In the genomic region with DNA sequence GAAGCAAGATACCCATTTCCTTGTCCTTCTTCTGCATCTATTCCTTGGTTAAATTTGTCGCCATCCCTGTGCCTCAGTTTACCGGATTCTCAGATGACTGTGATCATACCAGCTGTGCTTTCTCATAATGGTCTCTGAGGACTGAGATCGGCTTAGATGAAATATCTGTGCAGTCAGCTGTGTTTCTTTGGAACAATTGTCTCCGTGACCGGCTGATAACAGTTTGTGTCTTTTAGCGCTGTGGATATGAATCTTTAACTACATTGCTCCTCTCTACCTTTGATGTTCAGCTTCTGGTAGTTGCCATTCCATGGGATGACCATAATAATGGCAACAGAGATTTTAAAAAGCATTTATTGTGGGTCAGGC, we compare ENCODE assay signal across 8 cellular contexts. TPM values are rescaled to one million over a fixed set of nuclear protein-coding genes. Genes with fewer than 3 reads are reported as not detected.
DNase-seq lines count a peak whose midpoint lies in the region; ATAC-seq and TF ChIP-seq lines count a peak whose summit lies in the region.

No MANE protein-coding gene starts in this region.

- H3K36me3 ChIP-seq in HUES48 (ENCODE audit: control insufficient read depth, insufficient read depth, low read length) (peaks cover 8% of the 10 kb centered on the region; the same call in 1 of the 2 replicates), breast epithelium (no peaks in the 10 kb centered on the region)

- DNase-seq in breast epithelium (ENCODE audit: low spot score in 2 of 2) (no peak), UCSD-AML1 (lab: John Stamatoyannopoulos, UW; ENCODE audit: unreplicated experiment) (no peak), G401 (ENCODE audit: low spot score) (no peak)

- no peaks in the 10 kb centered on the region for H3K9me3 ChIP-seq in HUES48 (ENCODE audit: control insufficient read depth, insufficient read depth, low read length)
- no peaks in the 10 kb centered on the region for H3K9me3 ChIP-seq in breast epithelium
- H3K9me3 ChIP-seq in mononuclear cell (ENCODE audit: low read depth, low read length), result no peaks in the 10 kb centered on the region

- in situ Hi-C loops in G401 (cut with HindIII; ENCODE audit: low sequenced_read_pairs), result no loop called here

- H3K27ac ChIP-seq in 22Rv1 (peak overlapping the region; percentile 90), HUES48 (ENCODE audit: low read depth, low read length) (no peak overlapping the region), breast epithelium (peak overlapping the region; percentile 77)

- no peak for TF ChIP-seq CTCF in 22Rv1 (IDR thresholded peaks at IDR 0.05)
- TF ChIP-seq CTCF in breast epithelium (IDR thresholded peaks at IDR 0.05), result no peak

- peak overlapping the region; percentile 70 for H3K4me3 ChIP-seq in HUES48 (ENCODE audit: low read depth, low read length)
- peak overlapping the region; percentile 64 to 76 (median 73) for H3K4me3 ChIP-seq in breast epithelium
- peak overlapping the region; percentile 62 for H3K4me3 ChIP-seq in mononuclear cell (ENCODE audit: low read length)

- H3K9ac ChIP-seq in HUES48 (ENCODE audit: low read depth, low read length), result peak overlapping the region; percentile 10; the same call in 1 of the 2 replicates

- TF ChIP-seq POLR2A in breast epithelium (IDR thresholded peaks at IDR 0.05), result no peak

- H3K4me1 ChIP-seq in HUES48 (ENCODE audit: control insufficient read depth, insufficient read depth, low read length) (no peaks in the 10 kb centered on the region), breast epithelium (peaks cover 0 to 15% of the 10 kb centered on the region in 2 donors), mononuclear cell (ENCODE audit: insufficient read depth, low read length) (peaks cover 18% of the 10 kb centered on the region)

- H3K27me3 ChIP-seq in HUES48 (ENCODE audit: control insufficient read depth, insufficient read depth, low read length) (no peaks in the 10 kb centered on the region), breast epithelium (no peaks in the 10 kb centered on the region), mononuclear cell (ENCODE audit: insufficient read depth, low read length) (no peaks in the 10 kb centered on the region)

- ATAC-seq in HG03039 (IDR thresholded peaks at IDR 0.05; ENCODE audit: unreplicated experiment), result no peak
- no peak for ATAC-seq in GM19351 (IDR thresholded peaks at IDR 0.05; ENCODE audit: unreplicated experiment)

- intact Hi-C loops in breast epithelium (cut with DNase I; ENCODE audit: low total_unique reads), result no loop called here

RNA-seq across cellular contexts. Expression of gene FTO, which starts 0.5 kb away (rescaled TPM):
- total RNA-seq in breast epithelium (100 to 1,000 TPM; 109 to 193 (median 174) TPM), mononuclear cell (45.2 TPM)
- total RNA-seq in G401 (2014; rRNA removed; shearing (Covaris generic)), result 16.1 and 43.0 TPM in 2 replicates

RNA-seq across cellular contexts. Expression of gene RPGRIP1L, which starts 0.8 kb away (rescaled TPM):
- total RNA-seq in breast epithelium (1 to 10 TPM; 3.2 to 7.5 (median 7.5) TPM), mononuclear cell (0.84 TPM)
- 3.4 and 17.4 TPM in 2 replicates for total RNA-seq in G401 (2014; rRNA removed; shearing (Covaris generic))
